14 cellular contexts compared by ENCODE assay signal in genomic region chr21:46414965-46415275, GRCh38. TPM values are rescaled to one million over a fixed set of nuclear protein-coding genes. Genes with fewer than 3 reads are reported as not detected.
DNase-seq lines count a peak whose midpoint lies in the region; ATAC-seq and TF ChIP-seq lines count a peak whose summit lies in the region.
"Had no signal": no experiment of that assay in that cellular context is flagged by ENCODE, and none has a peak within 500 bp of the region (broad histone marks: within the 10 kb centered on the region; RNA-seq: fewer than 3 reads in every experiment).

No MANE protein-coding gene starts in this region.

- H3K27me3 Mint-ChIP-seq in chondrocyte (ENCODE audit: low read depth) = no peaks in the 10 kb centered on the region
- no peaks in the 10 kb centered on the region for H3K27me3 Mint-ChIP-seq in stimulated activated naive CD8-positive, alpha-beta T cell treated with anti-CD3 and anti-CD28 coated beads, Interleukin-15, amount 100 ng/mL, for 72 hours
- H3K27me3 Mint-ChIP-seq: CD8-positive, alpha-beta memory T cell had no signal

- H3K4me3 ChIP-seq in right cardiac atrium (ENCODE audit: low read length) (no peak overlapping the region), osteoblast (ENCODE audit: insufficient read depth, low read length) (no peak overlapping the region)
- H3K4me3 ChIP-seq: BLaER1 had no signal

- no peaks in the 10 kb centered on the region for H4K20me1 ChIP-seq in osteoblast (ENCODE audit: insufficient read depth, low read length)
- H4K20me1 ChIP-seq: BLaER1 had no signal

- no peaks in the 10 kb centered on the region for H3K9me3 Mint-ChIP-seq in chondrocyte (ENCODE audit: low read depth)
- no peaks in the 10 kb centered on the region for H3K9me3 Mint-ChIP-seq in stimulated activated effector memory CD8-positive, alpha-beta T cell treated with anti-CD3 and anti-CD28 coated beads, Interleukin-12 subunit alpha, Interleukin-12 subunit beta, amount 100 ng/mL, for 72 hours
- H3K9me3 Mint-ChIP-seq in stimulated activated naive CD8-positive, alpha-beta T cell treated with anti-CD3 and anti-CD28 coated beads, Interleukin-15, amount 100 ng/mL, for 72 hours = no peaks in the 10 kb centered on the region
- H3K9me3 Mint-ChIP-seq: CD8-positive, alpha-beta memory T cell had no signal

- H3K27me3 ChIP-seq in right cardiac atrium (ENCODE audit: control insufficient read depth, insufficient read depth) (no peaks in the 10 kb centered on the region), osteoblast (ENCODE audit: insufficient read depth, low read length) (no peaks in the 10 kb centered on the region)
- H3K27me3 ChIP-seq: BLaER1 had no signal

- H3K27ac ChIP-seq in right cardiac atrium (ENCODE audit: low read length) (no peak overlapping the region), osteoblast (ENCODE audit: low read depth, low read length) (no peak overlapping the region)
- H3K27ac ChIP-seq: BLaER1 had no signal

- H3K36me3 ChIP-seq in osteoblast (ENCODE audit: insufficient read depth, low read length) = peaks cover 36% of the 10 kb centered on the region

- peak; percentile 2 for DNase-seq in left cardiac atrium
- no peak for DNase-seq in right cardiac atrium
- DNase-seq in chondrocyte (ENCODE audit: low spot score) = peak; percentile 64
- peak; percentile 45 for DNase-seq in osteoblast (ENCODE audit: insufficient read length, low spot score, missing footprints)
- no peak for DNase-seq in stimulated activated effector memory CD8-positive, alpha-beta T cell treated with anti-CD3 and anti-CD28 coated beads, Interleukin-12 subunit alpha, Interleukin-12 subunit beta, amount 100 ng/mL, for 72 hours (ENCODE audit: low spot score in 2 of 2)
- DNase-seq in G401 (ENCODE audit: low spot score) = no peak
- DNase-seq in NCI-H345 (lab: John Stamatoyannopoulos, UW) = no peak
- DNase-seq in stimulated activated naive CD8-positive, alpha-beta T cell treated with anti-CD3 and anti-CD28 coated beads, Interleukin-15, amount 100 ng/mL, for 72 hours = no peak
- DNase-seq: 8988T, AML-193, Caco-2, DMS53 had no signal

- H3K79me2 ChIP-seq in osteoblast (ENCODE audit: insufficient read depth, low read length) = no peaks in the 10 kb centered on the region

- H3K4me2 ChIP-seq in osteoblast (ENCODE audit: insufficient read depth, low read length) = no peak overlapping the region
- H3K4me2 ChIP-seq: BLaER1 had no signal

- ATAC-seq in left cardiac atrium (no peak), right cardiac atrium (no peak)
- no peak for ATAC-seq in stimulated activated effector memory CD8-positive, alpha-beta T cell treated with anti-CD3 and anti-CD28 coated beads, Interleukin-12 subunit alpha, Interleukin-12 subunit beta, amount 100 ng/mL, for 72 hours
- ATAC-seq in stimulated activated naive CD8-positive, alpha-beta T cell treated with anti-CD3 and anti-CD28 coated beads, Interleukin-15, amount 100 ng/mL, for 72 hours = no peak

- no peaks in the 10 kb centered on the region for H3K4me1 Mint-ChIP-seq in chondrocyte (ENCODE audit: low read depth)
- peaks cover 6% of the 10 kb centered on the region for H3K4me1 Mint-ChIP-seq in stimulated activated effector memory CD8-positive, alpha-beta T cell treated with anti-CD3 and anti-CD28 coated beads, Interleukin-12 subunit alpha, Interleukin-12 subunit beta, amount 100 ng/mL, for 72 hours
- no peaks in the 10 kb centered on the region for H3K4me1 Mint-ChIP-seq in stimulated activated naive CD8-positive, alpha-beta T cell treated with anti-CD3 and anti-CD28 coated beads, Interleukin-15, amount 100 ng/mL, for 72 hours

- TF ChIP-seq CTCF in chondrocyte (IDR thresholded peaks at IDR 0.05) (no peak), osteoblast (IDR thresholded peaks at IDR 0.05; ENCODE audit: extremely low read depth, low read depth, low read length) (no peak)

- H3K4me1 ChIP-seq in right cardiac atrium (ENCODE audit: control insufficient read depth, insufficient read depth, low read length) (no peaks in the 10 kb centered on the region), osteoblast (ENCODE audit: insufficient read depth, low read length) (no peaks in the 10 kb centered on the region)
- H3K4me1 ChIP-seq: Caco-2 had no signal

- H2AFZ ChIP-seq in osteoblast (ENCODE audit: low read length) = no peak overlapping the region

- H3K9me3 ChIP-seq in right cardiac atrium (ENCODE audit: control insufficient read depth, low read length) (no peaks in the 10 kb centered on the region), osteoblast (ENCODE audit: low read depth, low read length) (no peaks in the 10 kb centered on the region)
- H3K9me3 ChIP-seq: BLaER1, Caco-2 had no signal

- 96% methylated on average over 13 of the region's 13 CpGs for WGBS in right cardiac atrium

- in situ Hi-C loops in G401 (cut with HindIII; ENCODE audit: low sequenced_read_pairs) = no loop called here

- H3K36me3 Mint-ChIP-seq in chondrocyte (ENCODE audit: low read depth) = peaks cover 23% of the 10 kb centered on the region
- peaks cover 54% of the 10 kb centered on the region for H3K36me3 Mint-ChIP-seq in stimulated activated effector memory CD8-positive, alpha-beta T cell treated with anti-CD3 and anti-CD28 coated beads, Interleukin-12 subunit alpha, Interleukin-12 subunit beta, amount 100 ng/mL, for 72 hours

- no peak overlapping the region for H3K4me3 Mint-ChIP-seq in chondrocyte (ENCODE audit: unreplicated experiment)
- H3K4me3 Mint-ChIP-seq in stimulated activated effector memory CD8-positive, alpha-beta T cell treated with anti-CD3 and anti-CD28 coated beads, Interleukin-12 subunit alpha, Interleukin-12 subunit beta, amount 100 ng/mL, for 72 hours = no peak overlapping the region
- H3K4me3 Mint-ChIP-seq in stimulated activated naive CD8-positive, alpha-beta T cell treated with anti-CD3 and anti-CD28 coated beads, Interleukin-15, amount 100 ng/mL, for 72 hours = no peak overlapping the region
- H3K4me3 Mint-ChIP-seq: CD8-positive, alpha-beta memory T cell had no signal

- intact Hi-C loops in left cardiac atrium (cut with DNase I) (no loop called here), right cardiac atrium (cut with DNase I) (no loop called here)

- no peak overlapping the region for H3K27ac Mint-ChIP-seq in chondrocyte (ENCODE audit: unreplicated experiment)
- H3K27ac Mint-ChIP-seq in stimulated activated effector memory CD8-positive, alpha-beta T cell treated with anti-CD3 and anti-CD28 coated beads, Interleukin-12 subunit alpha, Interleukin-12 subunit beta, amount 100 ng/mL, for 72 hours = peak overlapping the region; percentile 37
- peak overlapping the region in 1 of 2 donors; percentile 12 for H3K27ac Mint-ChIP-seq in stimulated activated naive CD8-positive, alpha-beta T cell treated with anti-CD3 and anti-CD28 coated beads, Interleukin-15, amount 100 ng/mL, for 72 hours

RNA-seq across cellular contexts. Expression of gene DIP2A, which starts 43.8 kb away (rescaled TPM):
- total RNA-seq in left cardiac atrium (10 to 100 TPM; 27.2 to 33.0 TPM), right cardiac atrium (10 to 100 TPM; 36.0 to 40.6 (median 37.4) TPM), chondrocyte (27.9 to 37.0 TPM (median 30.3 TPM) in 3 replicates), osteoblast (22.8 and 27.4 TPM in 2 replicates)
- 28.6 TPM for polyA plus RNA-seq in right cardiac atrium
- 23.2 and 32.4 TPM in 2 replicates for total RNA-seq in G401 (2014; rRNA removed; shearing (Covaris generic))

Comparison
In these comparisons a context has a peak if more than half of its experiments do, and no peak if none do; other contexts are left out.
1. DNase-seq: peak in left cardiac atrium (single experiment), chondrocyte (single experiment) and osteoblast (single experiment); none in right cardiac atrium (0 of 3), stimulated activated effector memory CD8-positive, alpha-beta T cell treated with anti-CD3 and anti-CD28 coated beads, Interleukin-12 subunit alpha, Interleukin-12 subunit beta, amount 100 ng/mL, for 72 hours (0 of 2), G401 (single experiment), NCI-H345 (single experiment) and stimulated activated naive CD8-positive, alpha-beta T cell treated with anti-CD3 and anti-CD28 coated beads, Interleukin-15, amount 100 ng/mL, for 72 hours (0 of 2).